In genomic region chr15:60326824-60327654, GRCh38 we compare ENCODE assay signal across 1 cellular context.
TF ChIP-seq lines count a peak whose summit lies in the region.

No MANE protein-coding gene starts in this region.

TF ChIP-seq in H1, 55 proteins besides CTCF, POLR2A, EP300 and RAD21 (continued from another document):
- TF ChIP-seq CHD7 (IDR thresholded peaks at IDR 0.05; ENCODE audit: insufficient replicate concordance, low read length): no peak
TF ChIP-seq in H1: peak in this region for 1.
